In genomic region chr15:84658080-84658787, GRCh38 we compare ENCODE assay signal across 8 cellular contexts. TPM values are rescaled to one million over a fixed set of nuclear protein-coding genes. Genes with fewer than 3 reads are reported as not detected.
DNase-seq lines count a peak whose midpoint lies in the region; ATAC-seq and TF ChIP-seq lines count a peak whose summit lies in the region.

NMB (minus strand) TSS chr15:84658199; CDS start chr15:84658152, 47 bp downstream.

- no peaks in the 10 kb centered on the region for H3K27me3 Mint-ChIP-seq in nephron (ENCODE audit: low read depth)
- H3K27me3 Mint-ChIP-seq in stimulated activated naive CD8-positive, alpha-beta T cell treated with anti-CD3 and anti-CD28 coated beads, Interleukin-15, Interleukin-2, amounts not matched to agents 100 ng/mL and 50 ng/mL, for 24 hours = no peaks in the 10 kb centered on the region

- H3K4me3 ChIP-seq in KMS-11 (IDR thresholded peaks at IDR 0.05; ENCODE audit: insufficient read depth, low read depth, low read length) = no peak within 1 kb of the TSS
- peak within 1 kb of the TSS; percentile 58 for H3K4me3 ChIP-seq in fibroblast of the aortic adventitia (ENCODE audit: low read depth, low read length)

- no peaks in the 10 kb centered on the region for H3K27me3 ChIP-seq in KMS-11 (ENCODE audit: insufficient read depth, low read depth)

- no peaks in the 10 kb centered on the region for H3K36me3 ChIP-seq in KMS-11 (ENCODE audit: insufficient read depth)

- H3K4me2 ChIP-seq in KMS-11 = peak within 1 kb of the TSS; percentile 82

- H4K20me1 ChIP-seq in KMS-11 (ENCODE audit: insufficient read depth) = no peaks in the 10 kb centered on the region

- H3K9ac ChIP-seq in KMS-11 = peak within 1 kb of the TSS; percentile 88

- peak within 1 kb of the TSS in 1 of 3 experiments; percentile 46 for H3K27ac Mint-ChIP-seq in nephron
- peak within 1 kb of the TSS; percentile 71 for H3K27ac Mint-ChIP-seq in stimulated activated naive CD8-positive, alpha-beta T cell treated with anti-CD3 and anti-CD28 coated beads, Interleukin-15, Interleukin-2, amounts not matched to agents 100 ng/mL and 50 ng/mL, for 24 hours

- H3K36me3 Mint-ChIP-seq in nephron (ENCODE audit: low read depth) = peaks cover 7% of the 10 kb centered on the region
- H3K36me3 Mint-ChIP-seq in stimulated activated naive CD8-positive, alpha-beta T cell treated with anti-CD3 and anti-CD28 coated beads, Interleukin-15, Interleukin-2, amounts not matched to agents 100 ng/mL and 50 ng/mL, for 24 hours (ENCODE audit: low read depth) = no peaks in the 10 kb centered on the region

- peak within 1 kb of the TSS; percentile 80 to 84 (median 83) for H3K4me3 Mint-ChIP-seq in nephron
- peak within 1 kb of the TSS; percentile 70 for H3K4me3 Mint-ChIP-seq in stimulated activated naive CD8-positive, alpha-beta T cell treated with anti-CD3 and anti-CD28 coated beads, Interleukin-15, Interleukin-2, amounts not matched to agents 100 ng/mL and 50 ng/mL, for 24 hours

- peak within 1 kb of the TSS; percentile 74 for H2AFZ ChIP-seq in KMS-11 (ENCODE audit: low read depth)

- ATAC-seq in GM21619 (IDR thresholded peaks at IDR 0.05; ENCODE audit: unreplicated experiment) = peak; percentile 61

- H3K9me3 Mint-ChIP-seq in nephron = no peaks in the 10 kb centered on the region
- H3K9me3 Mint-ChIP-seq in stimulated activated naive CD8-positive, alpha-beta T cell treated with anti-CD3 and anti-CD28 coated beads, Interleukin-15, Interleukin-2, amounts not matched to agents 100 ng/mL and 50 ng/mL, for 24 hours = no peaks in the 10 kb centered on the region

- H3K79me2 ChIP-seq in KMS-11 (ENCODE audit: insufficient read depth, low read depth) = peaks cover 7% of the 10 kb centered on the region; the same call in 1 of the 2 replicates

- DNase-seq in DMS79 (lab: John Stamatoyannopoulos, UW) = peak; percentile 76
- peak; percentile 84 for DNase-seq in RPMI7951 (ENCODE audit: low read depth)
- peak; percentile 75 for DNase-seq in activated T-helper 9 cell treated with anti-CD3 and anti-CD28 coated beads, Interleukin-2, amount 50 U/mL, for 16 hours (ENCODE audit: low read depth)
- peak; percentile 53 for DNase-seq in fibroblast of the aortic adventitia (ENCODE audit: low read depth)

- H3K4me1 Mint-ChIP-seq in nephron = peaks cover 24% of the 10 kb centered on the region
- peaks cover 39% of the 10 kb centered on the region for H3K4me1 Mint-ChIP-seq in stimulated activated naive CD8-positive, alpha-beta T cell treated with anti-CD3 and anti-CD28 coated beads, Interleukin-15, Interleukin-2, amounts not matched to agents 100 ng/mL and 50 ng/mL, for 24 hours (ENCODE audit: low read depth)

- H3K27ac ChIP-seq in KMS-11 = peak within 1 kb of the TSS; percentile 89

- TF ChIP-seq CTCF in KMS-11 (conservative IDR thresholded peaks at IDR 0.05; ENCODE audit: low read depth, low read length) (peak; percentile 73), fibroblast of the aortic adventitia (IDR thresholded peaks at IDR 0.05; ENCODE audit: insufficient read depth, low read length) (peak; percentile 67), nephron (IDR thresholded peaks at IDR 0.05; ENCODE audit: unreplicated experiment in 3 of 3) (peak; percentile 51 to 81 (median 72))

- H3K4me1 ChIP-seq in KMS-11 (ENCODE audit: low read depth, poor library complexity, severe bottlenecking) = peaks cover 51% of the 10 kb centered on the region

RNA-seq across cellular contexts. Expression of gene NMB, which starts in this region (rescaled TPM):
- total RNA-seq in RPMI7951 (2014; rRNA removed; shearing (Covaris generic)) = 29.2 and 36.2 TPM in 2 replicates
- total RNA-seq in fibroblast of the aortic adventitia (ENCODE audit: low replicate concordance) = 4.1 TPM in 1 of 2 replicates, not detected in the other
